7 cellular contexts compared by ENCODE assay signal in the genomic region with DNA sequence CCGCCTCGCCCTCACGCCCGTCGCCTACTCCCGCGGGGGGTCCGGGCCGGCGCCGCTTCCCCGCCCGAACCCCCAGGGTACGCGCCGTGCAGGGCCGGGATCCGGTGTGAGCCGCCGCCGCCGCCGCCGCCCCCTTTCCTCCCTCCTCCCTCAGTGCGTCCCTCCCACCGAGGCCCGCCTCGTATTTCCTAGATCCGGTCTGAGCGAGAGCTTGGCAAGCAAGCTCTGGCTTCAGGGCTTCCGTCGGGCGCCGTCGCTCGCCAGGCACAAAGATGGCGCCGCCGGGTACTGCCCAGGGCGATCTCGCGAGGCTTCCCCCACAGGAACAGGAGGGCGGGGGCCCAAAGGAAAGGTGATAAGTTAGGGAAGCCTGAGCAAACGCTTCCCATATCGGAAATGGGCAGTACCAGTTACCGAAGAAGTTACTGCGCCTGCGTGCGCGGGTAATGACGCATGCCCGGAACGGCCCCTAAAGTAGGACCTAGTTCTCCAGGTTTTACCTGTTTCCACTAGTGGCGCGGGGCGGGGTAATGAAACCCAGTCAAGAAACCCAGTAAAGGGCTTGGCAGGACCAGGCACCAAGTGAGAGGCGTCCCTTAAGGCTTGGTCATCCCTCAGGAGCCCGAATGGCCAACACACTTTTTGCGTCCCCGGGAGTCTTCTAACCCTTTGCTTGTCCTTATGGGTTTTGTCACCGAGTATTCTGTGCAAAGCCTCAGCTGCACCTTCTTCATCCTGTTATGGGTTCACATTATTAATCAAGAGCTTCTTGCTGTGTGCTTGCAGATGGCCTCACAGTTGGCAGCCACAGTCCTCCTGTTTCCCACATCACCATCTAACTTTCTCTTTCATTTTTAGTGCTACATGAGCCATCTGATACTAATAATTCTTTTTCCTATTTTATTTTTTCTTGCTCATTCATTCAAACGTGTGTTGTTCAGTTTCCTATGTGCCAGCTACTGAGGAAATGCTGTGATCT. TPM values are rescaled to one million over a fixed set of nuclear protein-coding genes. Genes with fewer than 3 reads are reported as not detected.
DNase-seq lines count a peak whose midpoint lies in the region; ATAC-seq and TF ChIP-seq lines count a peak whose summit lies in the region.

A gene with protein sequence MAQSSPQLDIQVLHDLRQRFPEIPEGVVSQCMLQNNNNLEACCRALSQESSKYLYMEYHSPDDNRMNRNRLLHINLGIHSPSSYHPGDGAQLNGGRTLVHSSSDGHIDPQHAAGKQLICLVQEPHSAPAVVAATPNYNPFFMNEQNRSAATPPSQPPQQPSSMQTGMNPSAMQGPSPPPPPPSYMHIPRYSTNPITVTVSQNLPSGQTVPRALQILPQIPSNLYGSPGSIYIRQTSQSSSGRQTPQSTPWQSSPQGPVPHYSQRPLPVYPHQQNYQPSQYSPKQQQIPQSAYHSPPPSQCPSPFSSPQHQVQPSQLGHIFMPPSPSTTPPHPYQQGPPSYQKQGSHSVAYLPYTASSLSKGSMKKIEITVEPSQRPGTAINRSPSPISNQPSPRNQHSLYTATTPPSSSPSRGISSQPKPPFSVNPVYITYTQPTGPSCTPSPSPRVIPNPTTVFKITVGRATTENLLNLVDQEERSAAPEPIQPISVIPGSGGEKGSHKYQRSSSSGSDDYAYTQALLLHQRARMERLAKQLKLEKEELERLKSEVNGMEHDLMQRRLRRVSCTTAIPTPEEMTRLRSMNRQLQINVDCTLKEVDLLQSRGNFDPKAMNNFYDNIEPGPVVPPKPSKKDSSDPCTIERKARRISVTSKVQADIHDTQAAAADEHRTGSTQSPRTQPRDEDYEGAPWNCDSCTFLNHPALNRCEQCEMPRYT (minus strand): TSS at position 108 of the 979 bp plus-strand sequence. CDS start 29,666 bp downstream, outside the sequence.

- H3K4me2 ChIP-seq in hepatocyte = peak within 1 kb of the TSS; percentile 75

- H3K79me2 ChIP-seq in hepatocyte = peaks cover 36% of the 10 kb centered on the region

- ATAC-seq in GM18508 (IDR thresholded peaks at IDR 0.05; ENCODE audit: insufficient read depth, unreplicated experiment) = peak; percentile 76
- ATAC-seq in HG03025 (IDR thresholded peaks at IDR 0.05; ENCODE audit: low FRiP score, unreplicated experiment) = peak; percentile 89

- peaks cover 8% of the 10 kb centered on the region for H3K4me1 ChIP-seq in hepatocyte (ENCODE audit: insufficient read depth)

- H3K9me2 ChIP-seq in hepatocyte (replicated peaks; ENCODE audit: insufficient read depth) = no peaks in the 10 kb centered on the region

- peak within 1 kb of the TSS; percentile 85 for H3K27ac ChIP-seq in hepatocyte

- peaks cover 5% of the 10 kb centered on the region for H4K20me1 ChIP-seq in hepatocyte (ENCODE audit: insufficient read depth, poor library complexity, severe bottlenecking)

- peak within 1 kb of the TSS; percentile 31 for H2AFZ ChIP-seq in hepatocyte

- no peak for TF ChIP-seq CTCF in astrocyte of the spinal cord (IDR thresholded peaks at IDR 0.05; ENCODE audit: low read depth, low read length)
- TF ChIP-seq CTCF in hepatocyte (IDR thresholded peaks at IDR 0.05; ENCODE audit: poor library complexity) = no peak

- in situ Hi-C loops in astrocyte of the spinal cord (cut with HindIII; ENCODE audit: low sequenced_read_pairs) = no loop called here

- no peaks in the 10 kb centered on the region for H3K27me3 ChIP-seq in hepatocyte

- WGBS in hepatocyte (ENCODE audit: low lambda C conversion rate, missing lambda C conversion rate) = 39% methylated on average over 38 of the region's 62 CpGs

- no peaks in the 10 kb centered on the region for H3K9me3 ChIP-seq in hepatocyte (ENCODE audit: low read depth)

- DNase-seq in NCI-H2081 (lab: John Stamatoyannopoulos, UW) (peak; percentile 97 to 98), T1000 (lab: John Stamatoyannopoulos, UW) (peak; percentile 87), astrocyte of the spinal cord (ENCODE audit: low read depth, low spot score) (peak; percentile 98), hepatocyte (ENCODE audit: low spot score) (peak; percentile 96), renal cortical epithelial cell (ENCODE audit: low read depth) (peak; percentile 93)

- H3K4me3 ChIP-seq in astrocyte of the spinal cord (ENCODE audit: low read depth, low read length) (peak within 1 kb of the TSS; percentile 62), hepatocyte (peak within 1 kb of the TSS; percentile 90)

- no peaks in the 10 kb centered on the region for H3K36me3 ChIP-seq in hepatocyte (replicated peaks; ENCODE audit: insufficient read depth, low read depth)

RNA-seq across cellular contexts. Expression of the gene that starts here (rescaled TPM):
- total RNA-seq in hepatocyte (66.3 and 79.1 TPM in 2 replicates), renal cortical epithelial cell (20.1 and 31.0 TPM in 2 replicates)
- polyA plus RNA-seq in hepatocyte = 17.4 and 18.9 TPM in 2 replicates

Comparison
In these comparisons a context has a peak if more than half of its experiments do, and no peak if none do; other contexts are left out.
1. Peak in every context shown above with its lines: DNase-seq, ATAC-seq, H3K4me3 ChIP-seq and H3K27ac ChIP-seq.